ENCODE assay signal across 8 cellular contexts in genomic region chr3:57228734-57229505, GRCh38. TPM values are rescaled to one million over a fixed set of nuclear protein-coding genes. Genes with fewer than 3 reads are reported as not detected.
A peak's percentile ranks its signal among the peaks of the same experiment; 100 is the strongest.
DNase-seq lines count a peak whose midpoint lies in the region; ATAC-seq and TF ChIP-seq lines count a peak whose summit lies in the region.

No MANE protein-coding gene starts in this region.

- H3K79me2 ChIP-seq in PC-9 (ENCODE audit: low read depth) = peaks cover 50% of the 10 kb centered on the region

- CTCF ChIA-PET in PC-9 (lab: Charles Lee) = interaction anchor here (0.6 kb wide), 1 partner anchor 235 kb away, joined by 10 read pairs; no protein-coding TSS in a partner anchor

- H3K4me1 ChIP-seq in left ventricle myocardium inferior = peaks cover 44% of the 10 kb centered on the region
- peaks cover 27% of the 10 kb centered on the region for H3K4me1 ChIP-seq in PC-9 (replicated peaks; ENCODE audit: insufficient read depth)
- peaks cover 2 to 9% of the 10 kb centered on the region in 2 donors for H3K4me1 ChIP-seq in mucosa of rectum (ENCODE audit: control insufficient read depth in 2 of 2, insufficient read depth in 2 of 2, low read length in 2 of 2)

- no peak for TF ChIP-seq CTCF in left ventricle myocardium inferior (IDR thresholded peaks at IDR 0.05; ENCODE audit: borderline replicate concordance)
- TF ChIP-seq CTCF in PC-9 (conservative IDR thresholded peaks at IDR 0.05) = no peak
- no peak for TF ChIP-seq CTCF in coronary artery (IDR thresholded peaks at IDR 0.05)

- H3K4me3 ChIP-seq in left ventricle myocardium inferior = peak overlapping the region; percentile 80
- H3K4me3 ChIP-seq in PC-9 = peak overlapping the region; percentile 66
- H3K4me3 ChIP-seq in coronary artery = peak overlapping the region; percentile 88
- peak overlapping the region; percentile 83 to 94 for H3K4me3 ChIP-seq in mucosa of rectum (ENCODE audit: low read length in 2 of 2)

- intact Hi-C loops in left ventricle myocardium inferior (cut with micrococcal nuclease) (no loop called here), Right ventricle myocardium inferior (cut with DNase I) (loop anchor here (5.0 kb wide), 1 partner anchor 528 kb away; the partner anchor contains the start of gene SLMAP), PC-9 (cut with micrococcal nuclease; ENCODE audit: unreplicated experiment) (loop anchor here (10.0 kb wide), 2 partner anchors 124 to 224 kb away; no protein-coding TSS in a partner anchor)

- DNase-seq in left ventricle myocardium inferior = no peak
- DNase-seq in Right ventricle myocardium inferior (ENCODE audit: missing footprints) = no peak
- peak in 1 of 2 experiments; percentile 93 for DNase-seq in PC-9
- no peak for DNase-seq in coronary artery (ENCODE audit: low spot score)
- DNase-seq in activated CD8-positive, alpha-beta memory T cell treated with anti-CD3 and anti-CD28 coated beads for 24 hours = no peak
- DNase-seq in activated effector memory CD4-positive, alpha-beta T cell treated with anti-CD3 and anti-CD28 coated beads, Interleukin-2, amount 50 U/mL, for 16 hours = no peak

- H3K9me2 ChIP-seq in PC-9 (ENCODE audit: insufficient read depth) = no peaks in the 10 kb centered on the region

- H2AFZ ChIP-seq in PC-9 = peak overlapping the region; percentile 80; the same call in 1 of the 2 replicates

- H3K9me3 ChIP-seq in left ventricle myocardium inferior (replicated peaks) (no peaks in the 10 kb centered on the region), PC-9 (ENCODE audit: insufficient read depth, low read depth) (no peaks in the 10 kb centered on the region), mucosa of rectum (ENCODE audit: control insufficient read depth in 2 of 2, low read length in 2 of 2) (no peaks in the 10 kb centered on the region)

- H4K20me1 ChIP-seq in PC-9 (ENCODE audit: insufficient read depth) = peaks cover 23% of the 10 kb centered on the region

- BruUV-seq in PC-9 (replicated peaks; lab: Mats Ljungman, UMichigan) = TSS peak; percentile 34

- peak overlapping the region; percentile 86 for H3K9ac ChIP-seq in mucosa of rectum (ENCODE audit: low read depth in 1 of 2, low read length in 2 of 2)

- no peak for ATAC-seq in Right ventricle myocardium inferior
- ATAC-seq in HG02970 (IDR thresholded peaks at IDR 0.05; ENCODE audit: low FRiP score, unreplicated experiment) = no peak

- H3K27me3 ChIP-seq in left ventricle myocardium inferior (ENCODE audit: low read depth) = no peaks in the 10 kb centered on the region
- no peaks in the 10 kb centered on the region for H3K27me3 ChIP-seq in PC-9 (ENCODE audit: insufficient read depth, low read depth)
- H3K27me3 ChIP-seq in mucosa of rectum (ENCODE audit: control insufficient read depth in 2 of 2, insufficient read depth in 2 of 2, low read length in 2 of 2) = no peaks in the 10 kb centered on the region

- H3K36me3 ChIP-seq in left ventricle myocardium inferior (no peaks in the 10 kb centered on the region), PC-9 (ENCODE audit: low read depth) (no peaks in the 10 kb centered on the region), mucosa of rectum (ENCODE audit: control insufficient read depth in 2 of 2, insufficient read depth in 2 of 2, low read length in 2 of 2) (no peaks in the 10 kb centered on the region)

- POLR2A ChIA-PET in PC-9 (lab: Charles Lee; ENCODE audit: unreplicated experiment) = interaction anchor here (0.5 kb wide), 1 partner anchor 623 kb away, joined by 19 read pairs; no protein-coding TSS in a partner anchor

- peak overlapping the region; percentile 84 for H3K4me2 ChIP-seq in PC-9

- peak overlapping the region; percentile 96 for H3K27ac ChIP-seq in left ventricle myocardium inferior (replicated peaks)
- peak overlapping the region; percentile 31; the same call in 1 of the 2 replicates for H3K27ac ChIP-seq in PC-9
- peak overlapping the region in 1 of 2 donors; percentile 95 for H3K27ac ChIP-seq in coronary artery
- peak overlapping the region; percentile 88 to 92 for H3K27ac ChIP-seq in mucosa of rectum (ENCODE audit: low read depth in 2 of 2, low read length in 2 of 2)

- peaks cover 24% of the 10 kb centered on the region for H3F3A ChIP-seq in PC-9 (ENCODE audit: insufficient read depth, low read depth)

RNA-seq across cellular contexts. Expression of gene APPL1, which starts 1.4 kb away (rescaled TPM):
- total RNA-seq in left ventricle myocardium inferior = 51.4 TPM
- total RNA-seq in Right ventricle myocardium inferior = 43.6 TPM
- total RNA-seq in PC-9 (2021) = 24.2 and 34.1 TPM in 2 replicates

RNA-seq across cellular contexts. Expression of gene HESX1, which starts 29.1 kb away (rescaled TPM):
- total RNA-seq in left ventricle myocardium inferior (0.30 TPM), Right ventricle myocardium inferior (not detected), PC-9 (2021) (3.4 and 4.4 TPM in 2 replicates)
